ENCODE assay signal across 1 cellular context in the genomic region with DNA sequence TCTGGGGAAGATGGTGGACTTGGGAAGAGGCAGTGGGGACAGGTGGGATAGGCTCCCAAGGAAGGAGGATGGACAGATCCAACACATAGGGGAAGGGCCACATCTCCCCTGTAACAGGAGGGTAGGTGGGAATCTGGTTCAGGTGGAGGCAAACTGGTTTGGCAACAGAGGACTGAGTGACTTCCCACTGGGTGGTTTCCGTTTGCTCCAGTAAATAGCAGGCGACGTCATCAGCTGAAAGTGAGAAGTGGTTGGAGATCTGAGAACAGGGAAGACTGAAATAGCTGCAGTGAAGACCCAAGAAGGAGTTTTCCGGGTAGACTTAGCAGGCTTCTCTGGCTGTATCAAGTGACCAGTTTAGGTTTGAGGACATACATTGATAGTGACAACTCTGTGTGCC.
A peak's percentile ranks its signal among the peaks of the same experiment; 100 is the strongest.
TF ChIP-seq lines count a peak whose summit lies in the region.

No MANE protein-coding gene starts in this region.

TF ChIP-seq in H1, 55 proteins besides CTCF, POLR2A, EP300 and RAD21:
- no peak for TF ChIP-seq FOSL1 (IDR thresholded peaks at IDR 0.05; ENCODE audit: insufficient read depth, low read depth, low read length)
- peak; percentile 37; the same call in 1 of the 2 replicates for TF ChIP-seq CREB1 (IDR thresholded peaks at IDR 0.05)
- peak; percentile 69; the same call in 1 of the 2 replicates for TF ChIP-seq JUND (IDR thresholded peaks at IDR 0.05; ENCODE audit: low read length)
- TF ChIP-seq, protein P1, sequence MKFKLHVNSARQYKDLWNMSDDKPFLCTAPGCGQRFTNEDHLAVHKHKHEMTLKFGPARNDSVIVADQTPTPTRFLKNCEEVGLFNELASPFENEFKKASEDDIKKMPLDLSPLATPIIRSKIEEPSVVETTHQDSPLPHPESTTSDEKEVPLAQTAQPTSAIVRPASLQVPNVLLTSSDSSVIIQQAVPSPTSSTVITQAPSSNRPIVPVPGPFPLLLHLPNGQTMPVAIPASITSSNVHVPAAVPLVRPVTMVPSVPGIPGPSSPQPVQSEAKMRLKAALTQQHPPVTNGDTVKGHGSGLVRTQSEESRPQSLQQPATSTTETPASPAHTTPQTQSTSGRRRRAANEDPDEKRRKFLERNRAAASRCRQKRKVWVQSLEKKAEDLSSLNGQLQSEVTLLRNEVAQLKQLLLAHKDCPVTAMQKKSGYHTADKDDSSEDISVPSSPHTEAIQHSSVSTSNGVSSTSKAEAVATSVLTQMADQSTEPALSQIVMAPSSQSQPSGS (IDR thresholded peaks at IDR 0.05; ENCODE audit: low read length): 0 out of 2 replicates have a peak, but pooled peaks have one; percentile 79
- TF ChIP-seq SAP30 (IDR thresholded peaks at IDR 0.05; ENCODE audit: insufficient read depth, insufficient replicate concordance, low read length): no peak
- TF ChIP-seq CHD1 (IDR thresholded peaks at IDR 0.05; ENCODE audit: low read depth, low read length): no peak
